ENCODE assay signal across 16 cellular contexts in genomic region chr7:137287651-137288258, GRCh38. TPM values are rescaled to one million over a fixed set of nuclear protein-coding genes. Genes with fewer than 3 reads are reported as not detected.
DNase-seq lines count a peak whose midpoint lies in the region; ATAC-seq and TF ChIP-seq lines count a peak whose summit lies in the region.
"Had no signal": no experiment of that assay in that cellular context is flagged by ENCODE, and none has a peak within 500 bp of the region (broad histone marks: within the 10 kb centered on the region; RNA-seq: fewer than 3 reads in every experiment).

No MANE protein-coding gene starts in this region.

- WGBS in mesenchymal stem cell, result 98% methylated on average over 2 of the region's 3 CpGs

- H2AFZ ChIP-seq in mesenchymal stem cell (ENCODE audit: low read depth, low read length), result no peak overlapping the region

- no peaks in the 10 kb centered on the region for H3K9me3 ChIP-seq in mesenchymal stem cell (ENCODE audit: control insufficient read depth, low read length)
- H3K9me3 ChIP-seq in naive thymus-derived CD4-positive, alpha-beta T cell (ENCODE audit: control insufficient read depth in 2 of 3, low read length in 3 of 3), result no peaks in the 10 kb centered on the region
- H3K9me3 ChIP-seq: adrenal gland, pancreas, testis had no signal

- no peaks in the 10 kb centered on the region for H3K4me1 Mint-ChIP-seq in naive thymus-derived CD4-positive, alpha-beta T cell

- POLR2A ChIA-PET in BJ (lab: Charles Lee), result no interaction called here
- POLR2A ChIA-PET in naive thymus-derived CD4-positive, alpha-beta T cell (lab: Charles Lee), result no interaction called here

- no peak overlapping the region for H3K4ac ChIP-seq in mesenchymal stem cell (ENCODE audit: low read depth in 1 of 2, low read length in 2 of 2)

- no peak overlapping the region for H4K8ac ChIP-seq in mesenchymal stem cell (ENCODE audit: low read length)

- H3K27ac Mint-ChIP-seq in naive thymus-derived CD4-positive, alpha-beta T cell, result no peak overlapping the region

- H2BK15ac ChIP-seq in mesenchymal stem cell (ENCODE audit: low read depth, poor library complexity, severe bottlenecking), result no peak overlapping the region

- TF ChIP-seq CTCF in BJ (IDR thresholded peaks at IDR 0.05; ENCODE audit: insufficient read depth, low read depth, low read length), result peak; percentile 24; the same call in 1 of the 2 replicates

- no peaks in the 10 kb centered on the region for H3K4me1 ChIP-seq in mesenchymal stem cell (ENCODE audit: control insufficient read depth, insufficient read depth, low read depth, low read length)
- H3K4me1 ChIP-seq in naive thymus-derived CD4-positive, alpha-beta T cell (ENCODE audit: control insufficient read depth in 2 of 2, insufficient read depth in 2 of 2, low read length in 2 of 2), result no peaks in the 10 kb centered on the region
- H3K4me1 ChIP-seq: adrenal gland, pancreas, testis had no signal

- no peak overlapping the region for H3K4me3 ChIP-seq in BJ (ENCODE audit: low read depth, low read length)
- H3K4me3 ChIP-seq in Jurkat, Clone E6-1 (ENCODE audit: low read length), result no peak overlapping the region
- H3K4me3 ChIP-seq in mesenchymal stem cell (ENCODE audit: insufficient read depth in 1 of 2, low read depth in 1 of 2, low read length in 2 of 2), result no peak overlapping the region
- no peak overlapping the region for H3K4me3 ChIP-seq in naive thymus-derived CD4-positive, alpha-beta T cell (ENCODE audit: low read length)
- H3K4me3 ChIP-seq: adrenal gland, pancreas, testis had no signal

- H3K23ac ChIP-seq in mesenchymal stem cell (ENCODE audit: low read length in 2 of 2), result no peak overlapping the region

- intact Hi-C loops in naive thymus-derived CD4-positive, alpha-beta T cell (cut with micrococcal nuclease), result no loop called here

- no peaks in the 10 kb centered on the region for H3K79me1 ChIP-seq in mesenchymal stem cell (replicated peaks; ENCODE audit: low read length, poor library complexity, severe bottlenecking)

- H3K9ac ChIP-seq in mesenchymal stem cell (ENCODE audit: low read length), result no peak overlapping the region

- no peak overlapping the region for H4K91ac ChIP-seq in mesenchymal stem cell (ENCODE audit: low read length)

- no peak overlapping the region for H2AK5ac ChIP-seq in mesenchymal stem cell (ENCODE audit: low read length, severe bottlenecking)

- H3K27me3 ChIP-seq in BJ (ENCODE audit: control insufficient read depth, insufficient read depth, low read length) (no peaks in the 10 kb centered on the region), mesenchymal stem cell (ENCODE audit: control insufficient read depth in 1 of 2, insufficient read depth in 1 of 2, low read length in 2 of 2) (no peaks in the 10 kb centered on the region)
- H3K27me3 ChIP-seq in naive thymus-derived CD4-positive, alpha-beta T cell (ENCODE audit: control insufficient read depth in 2 of 2, insufficient read depth in 2 of 2, low read length in 2 of 2), result no peaks in the 10 kb centered on the region
- H3K27me3 ChIP-seq: adrenal gland, pancreas, testis had no signal

- H3K36me3 ChIP-seq in BJ (ENCODE audit: control insufficient read depth, insufficient read depth, low read length), result no peaks in the 10 kb centered on the region
- H3K36me3 ChIP-seq in mesenchymal stem cell (ENCODE audit: control insufficient read depth in 1 of 2, insufficient read depth in 2 of 2, low read depth in 1 of 2, low read length in 2 of 2), result no peaks in the 10 kb centered on the region
- H3K36me3 ChIP-seq in naive thymus-derived CD4-positive, alpha-beta T cell (ENCODE audit: control insufficient read depth in 2 of 3, insufficient read depth in 3 of 3, low read length in 3 of 3), result no peaks in the 10 kb centered on the region
- H3K36me3 ChIP-seq: adrenal gland, pancreas had no signal

- CTCF ChIA-PET in BJ (lab: Yijun Ruan, JAX), result interaction anchor here (1.5 kb wide), 1 partner anchor 10 kb away, joined by 9 read pairs; no protein-coding TSS in a partner anchor
- CTCF ChIA-PET in naive thymus-derived CD4-positive, alpha-beta T cell (lab: Charles Lee), result no interaction called here

- H3K14ac ChIP-seq in mesenchymal stem cell (ENCODE audit: low read length in 2 of 2), result no peak overlapping the region

- H3K18ac ChIP-seq in mesenchymal stem cell (ENCODE audit: low read depth in 1 of 2, low read length in 2 of 2), result no peak overlapping the region

- H2BK12ac ChIP-seq in mesenchymal stem cell (ENCODE audit: low read length in 2 of 2), result no peak overlapping the region

- H3K9me3 Mint-ChIP-seq in naive thymus-derived CD4-positive, alpha-beta T cell, result peaks cover 0 to 13% (median 4%) of the 10 kb centered on the region in 11 donors

- no peak overlapping the region for H3K27ac ChIP-seq in mesenchymal stem cell (ENCODE audit: low read length, poor library complexity, severe bottlenecking)
- H3K27ac ChIP-seq in naive thymus-derived CD4-positive, alpha-beta T cell (ENCODE audit: low read depth, low read length), result no peak overlapping the region
- H3K27ac ChIP-seq: adrenal gland, pancreas, testis had no signal

- ATAC-seq in HG02610 (IDR thresholded peaks at IDR 0.05; ENCODE audit: unreplicated experiment), result no peak
- ATAC-seq in naive thymus-derived CD4-positive, alpha-beta T cell, result no peak
- ATAC-seq: pancreas had no signal

- no peaks in the 10 kb centered on the region for H3K27me3 Mint-ChIP-seq in naive thymus-derived CD4-positive, alpha-beta T cell

- H2BK5ac ChIP-seq in mesenchymal stem cell (ENCODE audit: low read depth, low read length, poor library complexity, severe bottlenecking), result no peak overlapping the region

- no peak overlapping the region for H3K4me3 Mint-ChIP-seq in naive thymus-derived CD4-positive, alpha-beta T cell

- no peak overlapping the region for H2BK120ac ChIP-seq in mesenchymal stem cell (ENCODE audit: low read depth, low read length)

- no peak overlapping the region for H3K4me2 ChIP-seq in mesenchymal stem cell (ENCODE audit: low read length, poor library complexity, severe bottlenecking)

- DNase-seq in BJ (ENCODE audit: low read depth), result no peak
- peak; percentile 1 for DNase-seq in Jurkat, Clone E6-1 (ENCODE audit: low read depth, low spot score)
- peak; percentile 7 for DNase-seq in amniotic epithelial cell (ENCODE audit: low read depth)
- DNase-seq in mesenchymal stem cell, result peak; percentile 9
- no peak for DNase-seq in activated T-cell treated with anti-CD3 and anti-CD28 coated beads, Interleukin-2, amount 50 U/mL, for 1 hour
- DNase-seq in naive thymus-derived CD4-positive, alpha-beta T cell, result no peak
- DNase-seq in amniotic stem cell (lab: John Stamatoyannopoulos, UW), result no peak
- DNase-seq: adrenal gland, DMS79 treated with DMSO at 0.1 percent for 48 hours, kidney glomerular epithelial cell, NCI-H446 treated with DMSO at 0.1 percent for 48 hours, pancreas, SW 1271, testis had no signal

- H3K36me3 Mint-ChIP-seq in naive thymus-derived CD4-positive, alpha-beta T cell, result no peaks in the 10 kb centered on the region

RNA-seq across cellular contexts. Expression of gene PTN, which starts 55.8 kb away (rescaled TPM):
- 29.1 and 33.5 TPM in 2 replicates for polyA plus RNA-seq in BJ (2011; rRNA removed)
- 3.8 and 5.4 TPM in 2 replicates for polyA minus RNA-seq in BJ (2011; rRNA and poly(A)+ RNA removed)
- polyA plus RNA-seq in Jurkat, Clone E6-1 (2012; ENCODE audit: insufficient read depth, insufficient read length), result not detected
- 20.7 TPM for polyA plus RNA-seq in mesenchymal stem cell (2013, experiment 1 of 2)
- 21.6 TPM for polyA plus RNA-seq in mesenchymal stem cell (2013, experiment 2 of 2)
- total RNA-seq in naive thymus-derived CD4-positive, alpha-beta T cell, result not detected
- not detected for polyA plus RNA-seq in naive thymus-derived CD4-positive, alpha-beta T cell
- total RNA-seq: activated CD8-positive, alpha-beta memory T cell treated with anti-CD3 and anti-CD28 coated beads for 36 hours had no signal

Comparison
In these comparisons a context has a peak if more than half of its experiments do, and no peak if none do; other contexts are left out.
1. DNase-seq: peak in Jurkat, Clone E6-1 (single experiment), amniotic epithelial cell (single experiment) and mesenchymal stem cell (single experiment); none in BJ (single experiment), activated T-cell treated with anti-CD3 and anti-CD28 coated beads, Interleukin-2, amount 50 U/mL, for 1 hour (single experiment), naive thymus-derived CD4-positive, alpha-beta T cell (0 of 9) and amniotic stem cell (single experiment).
2. RNA of gene PTN, which starts 55.8 kb away (polyA plus RNA-seq): 29.1 to 33.5 TPM in BJ; not detected in naive thymus-derived CD4-positive, alpha-beta T cell; every median in the first group is over 10 times any median in the second.